ENCODE assay signal across 1 cellular context in genomic region chr10:59265140-59265539, GRCh38.
TF ChIP-seq lines count a peak whose summit lies in the region.

No MANE protein-coding gene starts in this region.

TF ChIP-seq in A549, 52 proteins besides CTCF, POLR2A, EP300 and RAD21:
- TF ChIP-seq REST (IDR thresholded peaks at IDR 0.05) = peak; percentile 55
- TF ChIP-seq JUNB (IDR thresholded peaks at IDR 0.05) = no peak
TF ChIP-seq in A549: peak in this region for 1.
